Comparison of ENCODE assay signal across 8 cellular contexts in genomic region chr14:105486974-105487448, GRCh38.
DNase-seq lines count a peak whose midpoint lies in the region; ATAC-seq lines count a peak whose summit lies in the region.

No MANE protein-coding gene starts in this region.

- peaks cover 57% of the 10 kb centered on the region for H3K4me1 Mint-ChIP-seq in activated T-cell treated with anti-CD3 and anti-CD28 coated beads, Interleukin-2, amount 50 U/mL, for 24 hours (ENCODE audit: low read depth)
- peaks cover 73% of the 10 kb centered on the region for H3K4me1 Mint-ChIP-seq in stimulated activated memory B cell treated with anti-CD40 and anti-IgM and Interleukin-4, amounts not matched to agents 10 μg/mL and 1 μg/mL and 100 μg/mL, for 72 hours

- peak overlapping the region; percentile 83 for H3K4me3 Mint-ChIP-seq in activated T-cell treated with anti-CD3 and anti-CD28 coated beads, Interleukin-2, amount 50 U/mL, for 24 hours
- H3K4me3 Mint-ChIP-seq in stimulated activated memory B cell treated with anti-CD40 and anti-IgM and Interleukin-4, amounts not matched to agents 10 μg/mL and 1 μg/mL and 100 μg/mL, for 72 hours, result peak overlapping the region; percentile 85

- H3K27me3 ChIP-seq in iPS-15b (ENCODE audit: control insufficient read depth, insufficient read depth, low read length), result peaks cover 48% of the 10 kb centered on the region

- peaks cover 4% of the 10 kb centered on the region for H3K36me3 Mint-ChIP-seq in activated T-cell treated with anti-CD3 and anti-CD28 coated beads, Interleukin-2, amount 50 U/mL, for 24 hours (ENCODE audit: low read depth)
- H3K36me3 Mint-ChIP-seq in stimulated activated memory B cell treated with anti-CD40 and anti-IgM and Interleukin-4, amounts not matched to agents 10 μg/mL and 1 μg/mL and 100 μg/mL, for 72 hours, result peaks cover 14% of the 10 kb centered on the region

- DNase-seq in NCI-H345 (lab: John Stamatoyannopoulos, UW) (peak; percentile 53), NCI-H345 treated with DMSO at 0.1 percent for 48 hours (lab: John Stamatoyannopoulos, UW; ENCODE audit: unreplicated experiment) (no peak), nucleus accumbens (lab: John Stamatoyannopoulos, UW) (no peak)
- DNase-seq in activated T-cell treated with anti-CD3 and anti-CD28 coated beads, Interleukin-2, amount 50 U/mL, for 24 hours, result peak; percentile 65

- no peaks in the 10 kb centered on the region for H3K27me3 Mint-ChIP-seq in activated T-cell treated with anti-CD3 and anti-CD28 coated beads, Interleukin-2, amount 50 U/mL, for 24 hours
- H3K27me3 Mint-ChIP-seq in stimulated activated memory B cell treated with anti-CD40 and anti-IgM and Interleukin-4, amounts not matched to agents 10 μg/mL and 1 μg/mL and 100 μg/mL, for 72 hours, result no peaks in the 10 kb centered on the region

- H3K27ac Mint-ChIP-seq in activated T-cell treated with anti-CD3 and anti-CD28 coated beads, Interleukin-2, amount 50 U/mL, for 24 hours, result no peak overlapping the region
- H3K27ac Mint-ChIP-seq in stimulated activated memory B cell treated with anti-CD40 and anti-IgM and Interleukin-4, amounts not matched to agents 10 μg/mL and 1 μg/mL and 100 μg/mL, for 72 hours, result peak overlapping the region; percentile 97

- no peaks in the 10 kb centered on the region for H3K9me3 ChIP-seq in iPS-15b (ENCODE audit: control insufficient read depth, insufficient read depth, low read length)

- no peaks in the 10 kb centered on the region for H3K9me3 Mint-ChIP-seq in activated T-cell treated with anti-CD3 and anti-CD28 coated beads, Interleukin-2, amount 50 U/mL, for 24 hours
- no peaks in the 10 kb centered on the region for H3K9me3 Mint-ChIP-seq in stimulated activated memory B cell treated with anti-CD40 and anti-IgM and Interleukin-4, amounts not matched to agents 10 μg/mL and 1 μg/mL and 100 μg/mL, for 72 hours

- H3K9ac ChIP-seq in iPS-15b (ENCODE audit: low read depth, low read length), result no peak overlapping the region

- H3K4me1 ChIP-seq in iPS-15b (ENCODE audit: control insufficient read depth, insufficient read depth, low read length), result peaks cover 2% of the 10 kb centered on the region

- ATAC-seq in stimulated activated memory B cell treated with anti-CD40 and anti-IgM and Interleukin-4, amounts not matched to agents 10 μg/mL and 1 μg/mL and 100 μg/mL, for 72 hours, result peak; percentile 4
- ATAC-seq in HG02981 (IDR thresholded peaks at IDR 0.05; ENCODE audit: unreplicated experiment), result no peak
- no peak for ATAC-seq in GM18520 (IDR thresholded peaks at IDR 0.05; ENCODE audit: unreplicated experiment)

- peak overlapping the region; percentile 22 for H3K4me3 ChIP-seq in iPS-15b (ENCODE audit: low read depth, low read length)

- peaks cover 3% of the 10 kb centered on the region for H3K36me3 ChIP-seq in iPS-15b (ENCODE audit: control insufficient read depth, insufficient read depth, low read length)

Comparison
In these comparisons a context has a peak if more than half of its experiments do, and no peak if none do; other contexts are left out.
1. DNase-seq: peak in NCI-H345 (single experiment) and activated T-cell treated with anti-CD3 and anti-CD28 coated beads, Interleukin-2, amount 50 U/mL, for 24 hours (single experiment); none in NCI-H345 treated with DMSO at 0.1 percent for 48 hours (single experiment) and nucleus accumbens (0 of 56).